Comparison of ENCODE assay signal across 8 cellular contexts in genomic region chr1:22451702-22452400, GRCh38. TPM values are rescaled to one million over a fixed set of nuclear protein-coding genes. Genes with fewer than 3 reads are reported as not detected.
A peak's percentile ranks its signal among the peaks of the same experiment; 100 is the strongest.
DNase-seq lines count a peak whose midpoint lies in the region; ATAC-seq and TF ChIP-seq lines count a peak whose summit lies in the region.

ZBTB40 (plus strand) TSS chr1:22451851; CDS start chr1:22489949, 38,098 bp downstream.

- H3K27ac Mint-ChIP-seq in activated T-helper 2 cell treated with anti-CD3 and anti-CD28 coated beads, Interferon-gamma antibody, Interleukin-2, Interleukin-4, amounts not matched to agents 10 μg/mL and 5 μg/mL and 100 μg/mL, durations not matched to agents 14 hours and 24 hours and 36 hours, result peak within 1 kb of the TSS; percentile 84
- peak within 1 kb of the TSS; percentile 97 to 98 for H3K27ac Mint-ChIP-seq in natural killer cell

- ATAC-seq in RWPE2 (ENCODE audit: low read depth) (peak; percentile 88), natural killer cell (peak; percentile 92 to 98 (median 97))

- peak within 1 kb of the TSS; percentile 94 for H3K4me3 Mint-ChIP-seq in activated T-helper 2 cell treated with anti-CD3 and anti-CD28 coated beads, Interferon-gamma antibody, Interleukin-2, Interleukin-4, amounts not matched to agents 10 μg/mL and 5 μg/mL and 100 μg/mL, durations not matched to agents 14 hours and 24 hours and 36 hours (ENCODE audit: low read depth)
- peak within 1 kb of the TSS; percentile 98 for H3K4me3 Mint-ChIP-seq in natural killer cell

- no peaks in the 10 kb centered on the region for H3K4me1 ChIP-seq in RWPE2 (ENCODE audit: insufficient read depth, poor library complexity, severe bottlenecking)

- peak within 1 kb of the TSS; percentile 49 for H3K27ac ChIP-seq in RWPE2 (ENCODE audit: poor library complexity, severe bottlenecking)

- peaks cover 21% of the 10 kb centered on the region for H3K36me3 Mint-ChIP-seq in activated T-helper 2 cell treated with anti-CD3 and anti-CD28 coated beads, Interferon-gamma antibody, Interleukin-2, Interleukin-4, amounts not matched to agents 10 μg/mL and 5 μg/mL and 100 μg/mL, durations not matched to agents 14 hours and 24 hours and 36 hours (ENCODE audit: low read depth)
- H3K36me3 Mint-ChIP-seq in natural killer cell, result no peaks in the 10 kb centered on the region

- H3K4me3 ChIP-seq in LNCaP clone FGC (ENCODE audit: low read depth, low read length), result peak within 1 kb of the TSS; percentile 78
- peak within 1 kb of the TSS; percentile 77 for H3K4me3 ChIP-seq in RWPE2 (ENCODE audit: severe bottlenecking)

- TF ChIP-seq CTCF in LNCaP clone FGC (IDR thresholded peaks at IDR 0.05; ENCODE audit: control insufficient read depth, extremely low read depth, insufficient read depth) (no peak), RWPE2 (IDR thresholded peaks at IDR 0.05; ENCODE audit: poor library complexity, severe bottlenecking) (no peak), natural killer cell (IDR thresholded peaks at IDR 0.05) (no peak)

- no peaks in the 10 kb centered on the region for H3K9me3 ChIP-seq in RWPE2 (ENCODE audit: severe bottlenecking)

- DNase-seq in Daoy (ENCODE audit: low read depth) (peak; percentile 97), GOT3 (lab: John Stamatoyannopoulos, UW) (peak; percentile 84), LNCaP clone FGC (ENCODE audit: low read depth) (peak; percentile 70), RWPE2 (ENCODE audit: low spot score) (peak; percentile 90), fibroblast of peridontal ligament (ENCODE audit: extremely low read depth) (peak; percentile 98), natural killer cell (peak; percentile 95)
- DNase-seq in activated T-helper 2 cell treated with anti-CD3 and anti-CD28 coated beads, Interferon-gamma antibody, Interleukin-2, Interleukin-4, amounts not matched to agents 10 μg/mL and 5 μg/mL and 100 μg/mL, durations not matched to agents 14 hours and 24 hours and 36 hours (ENCODE audit: low spot score), result peak; percentile 92
- DNase-seq in stimulated activated naive CD4-positive, alpha-beta T cell (lab: John Stamatoyannopoulos, UW), result peak; percentile 87 to 93 (median 92)

- intact Hi-C loops in activated T-helper 2 cell treated with anti-CD3 and anti-CD28 coated beads, Interferon-gamma antibody, Interleukin-2, Interleukin-4, amounts not matched to agents 10 μg/mL and 5 μg/mL and 100 μg/mL, durations not matched to agents 14 hours and 24 hours and 36 hours (cut with micrococcal nuclease), result loop anchor here (1.0 kb wide), 1 partner anchor 24 kb away; no protein-coding TSS in a partner anchor
- intact Hi-C loops in natural killer cell (cut with micrococcal nuclease), result loop anchor here (2.0 to 5.0 kb wide), 2 partner anchors 23 to 670 kb away; partner anchors contain the start of gene USP48

- H3K27me3 ChIP-seq in RWPE2 (ENCODE audit: insufficient read depth, poor library complexity, severe bottlenecking), result no peaks in the 10 kb centered on the region

- no peaks in the 10 kb centered on the region for H3K36me3 ChIP-seq in RWPE2 (ENCODE audit: low read depth)

- H3K4me1 Mint-ChIP-seq in activated T-helper 2 cell treated with anti-CD3 and anti-CD28 coated beads, Interferon-gamma antibody, Interleukin-2, Interleukin-4, amounts not matched to agents 10 μg/mL and 5 μg/mL and 100 μg/mL, durations not matched to agents 14 hours and 24 hours and 36 hours (ENCODE audit: low read depth), result peaks cover 20% of the 10 kb centered on the region
- H3K4me1 Mint-ChIP-seq in natural killer cell, result peaks cover 20 to 33% of the 10 kb centered on the region in 2 donors

- H3K9me3 Mint-ChIP-seq in activated T-helper 2 cell treated with anti-CD3 and anti-CD28 coated beads, Interferon-gamma antibody, Interleukin-2, Interleukin-4, amounts not matched to agents 10 μg/mL and 5 μg/mL and 100 μg/mL, durations not matched to agents 14 hours and 24 hours and 36 hours, result peaks cover 5% of the 10 kb centered on the region
- no peaks in the 10 kb centered on the region for H3K9me3 Mint-ChIP-seq in natural killer cell

- peaks cover 2% of the 10 kb centered on the region for H3K27me3 Mint-ChIP-seq in activated T-helper 2 cell treated with anti-CD3 and anti-CD28 coated beads, Interferon-gamma antibody, Interleukin-2, Interleukin-4, amounts not matched to agents 10 μg/mL and 5 μg/mL and 100 μg/mL, durations not matched to agents 14 hours and 24 hours and 36 hours (ENCODE audit: low read depth)
- no peaks in the 10 kb centered on the region for H3K27me3 Mint-ChIP-seq in natural killer cell (ENCODE audit: low read depth in 2 of 2)

RNA-seq across cellular contexts. Expression of gene ZBTB40, which starts in this region (rescaled TPM):
- 10.7 and 13.0 TPM in 2 replicates for total RNA-seq in Daoy (2014; rRNA removed; shearing (Covaris generic))
- 17.6 and 18.6 TPM in 2 replicates for total RNA-seq in activated T-helper 2 cell treated with anti-CD3 and anti-CD28 coated beads, Interferon-gamma antibody, Interleukin-2, Interleukin-4, amounts not matched to agents 10 μg/mL and 5 μg/mL and 100 μg/mL, durations not matched to agents 14 hours and 24 hours and 36 hours
- total RNA-seq in natural killer cell, result 10 to 100 TPM; 32.9 to 37.6 (median 36.7) TPM

Comparison
In these comparisons a context has a peak if more than half of its experiments do, and no peak if none do; other contexts are left out.
1. Peak in every context shown above with its lines: DNase-seq, ATAC-seq, H3K4me3 ChIP-seq and H3K27ac ChIP-seq.